1 cellular context compared by ENCODE assay signal in genomic region chr12:79546461-79547043, GRCh38.
TF ChIP-seq lines count a peak whose summit lies in the region.

No MANE protein-coding gene starts in this region.

TF ChIP-seq in H1, 55 proteins besides CTCF, POLR2A, EP300 and RAD21:
- TF ChIP-seq SRF (IDR thresholded peaks at IDR 0.05; ENCODE audit: low read depth, low read length) (peak; percentile 66), E2F6 (IDR thresholded peaks at IDR 0.05) (0 out of 2 replicates have a peak, but pooled peaks have one; percentile 6), SIN3A (conservative IDR thresholded peaks at IDR 0.05 in 1 of 2, IDR thresholded peaks at IDR 0.05 in 1 of 2; ENCODE audit: low read depth in 1 of 2, low read length in 2 of 2) (no peak), POLR2AphosphoS5 (IDR thresholded peaks at IDR 0.05; ENCODE audit: low read depth, low read length) (peak; percentile 48; the same call in 1 of the 2 replicates), CHD7 (IDR thresholded peaks at IDR 0.05; ENCODE audit: insufficient replicate concordance, low read length) (no peak)
